ENCODE assay signal across 24 cellular contexts in the genomic region with DNA sequence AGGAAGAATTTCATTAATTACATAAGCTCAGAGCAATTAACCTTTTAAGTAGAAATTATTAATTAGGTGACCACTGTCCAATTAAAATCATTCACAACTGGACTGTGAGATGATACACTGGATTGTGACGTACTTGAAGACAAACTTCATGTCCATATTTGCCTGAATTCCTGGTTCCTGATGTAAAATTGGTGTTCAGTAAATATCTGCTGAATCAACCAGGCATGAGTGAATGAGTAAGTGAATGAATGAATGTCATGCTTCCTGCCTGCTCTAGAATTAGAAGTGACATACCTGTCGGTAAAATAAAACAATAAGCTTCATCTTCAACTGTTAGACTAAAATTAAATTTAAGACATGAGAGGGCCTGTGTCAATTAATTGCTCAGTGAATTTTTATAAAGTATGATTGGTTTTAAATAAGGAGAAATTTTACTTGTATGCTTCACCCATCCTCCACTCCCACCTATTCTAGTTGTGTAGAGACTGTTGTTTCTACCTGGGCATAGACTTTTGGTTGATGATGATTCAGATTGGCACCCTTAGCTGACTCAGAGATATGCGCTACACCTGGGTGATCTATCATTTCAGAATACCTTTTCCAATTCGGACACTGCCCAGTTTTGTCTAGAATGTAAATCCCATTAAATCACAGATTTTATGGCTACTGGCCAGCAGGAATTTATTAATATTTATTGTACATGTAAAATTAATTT.
"Had no signal": no experiment of that assay in that cellular context is flagged by ENCODE, and none has a peak within 500 bp of the region (broad histone marks: within the 10 kb centered on the region; RNA-seq: fewer than 3 reads in every experiment).

No MANE protein-coding gene starts in this region.

- H3K4me1 ChIP-seq: pancreas, right lobe of liver, tibial nerve, upper lobe of left lung had no signal

- H3K27me3 ChIP-seq: esophagus squamous epithelium, neutrophil, pancreas, right lobe of liver, tibial nerve, upper lobe of left lung had no signal

- H3K36me3 ChIP-seq: esophagus squamous epithelium, neutrophil, pancreas, right lobe of liver, thoracic aorta, tibial nerve, upper lobe of left lung had no signal

- ATAC-seq: left lobe of liver; mucosa of descending colon; natural killer cell treated with Interleukin-12 subunit alpha and Interleukin-12 subunit beta and Interleukin-15 and Interleukin-18, amount 100 ng/mL, for 72 hours; pancreas; right lobe of liver; stimulated activated naive B cell treated with anti-CD40 and anti-IgM and Interleukin-4, amounts not matched to agents 10 μg/mL and 1 μg/mL and 100 μg/mL, for 72 hours had no signal

- H3K27ac ChIP-seq: esophagus squamous epithelium, neutrophil, pancreas, right lobe of liver, thoracic aorta, tibial nerve, upper lobe of left lung had no signal

- H3K9me3 ChIP-seq: esophagus squamous epithelium, mucosa of descending colon, neutrophil, pancreas, right lobe of liver, thoracic aorta, tibial nerve, upper lobe of left lung had no signal

- DNase-seq: effector CD8-positive, alpha-beta T cell; endodermal cell; erythroblast; esophagus squamous epithelium; hypothalamus; immature natural killer cell; islet precursor cell; mesenchymal stem cell; mucosa of descending colon; naive B cell; pancreas; retina; right lobe of liver; small intestine; stimulated activated CD4-positive, alpha-beta T cell treated with anti-CD3 and anti-CD28 coated beads, Interleukin-15, amount 100 ng/mL, for 24 hours; stimulated activated CD4-positive, alpha-beta T cell treated with anti-CD3 and anti-CD28 coated beads, Interleukin-2, amount 100 ng/mL, for 48 hours; stimulated activated naive B cell treated with anti-CD40 and anti-IgM and Interleukin-4, amounts not matched to agents 10 μg/mL and 1 μg/mL and 100 μg/mL, for 72 hours; upper lobe of left lung had no signal

- H3K4me3 ChIP-seq: esophagus squamous epithelium, lung, mucosa of descending colon, pancreas, right lobe of liver, thoracic aorta, tibial nerve, upper lobe of left lung had no signal
